ENCODE assay signal across 17 cellular contexts in genomic region chr11:95187730-95188129, GRCh38.
"Had no signal": no experiment of that assay in that cellular context is flagged by ENCODE, and none has a peak within 500 bp of the region (broad histone marks: within the 10 kb centered on the region; RNA-seq: fewer than 3 reads in every experiment).

No MANE protein-coding gene starts in this region.

- H3K27ac ChIP-seq: ascending aorta, breast epithelium, epithelial cell of prostate, heart left ventricle, right atrium auricular region, suprapubic skin, upper lobe of right lung had no signal

- DNase-seq: activated CD4-positive, alpha-beta T cell treated with anti-CD3 and anti-CD28 coated beads, Interleukin-2, amount 50 U/mL, for 48 hours; activated CD8-positive, alpha-beta memory T cell treated with anti-CD3 and anti-CD28 coated beads, Interleukin-2, amount 50 U/mL, for 4 hours; dermis blood vessel endothelial cell; heart left ventricle; occipital lobe; stimulated activated CD4-positive, alpha-beta T cell treated with anti-CD3 and anti-CD28 coated beads, Interleukin-4, amount 100 ng/mL, for 4 hours; stimulated activated CD8-positive, alpha-beta memory T cell treated with anti-CD3 and anti-CD28 coated beads, Interleukin-4, amount 100 ng/mL, for 48 hours; upper lobe of right lung had no signal

- H3K9me3 ChIP-seq: ascending aorta, breast epithelium, heart left ventricle, right atrium auricular region, suprapubic skin, upper lobe of right lung had no signal

- H3K27me3 Mint-ChIP-seq: progenitor cell of endocrine pancreas; stimulated activated naive CD8-positive, alpha-beta T cell treated with anti-CD3 and anti-CD28 coated beads, Interleukin-15, Interleukin-2, amounts not matched to agents 100 ng/mL and 50 ng/mL, for 24 hours had no signal

- ATAC-seq: heart left ventricle, upper lobe of right lung had no signal

- H3K4me1 ChIP-seq: ascending aorta, breast epithelium, heart left ventricle, right atrium auricular region, suprapubic skin, upper lobe of right lung had no signal

- H3K36me3 ChIP-seq: breast epithelium had no signal

- H3K27me3 ChIP-seq: ascending aorta, breast epithelium, heart left ventricle, right atrium auricular region, suprapubic skin, upper lobe of right lung had no signal

- H3K27ac Mint-ChIP-seq: progenitor cell of endocrine pancreas; stimulated activated naive CD8-positive, alpha-beta T cell treated with anti-CD3 and anti-CD28 coated beads, Interleukin-15, Interleukin-2, amounts not matched to agents 100 ng/mL and 50 ng/mL, for 24 hours; T-helper 1 cell treated with Interleukin-12 subunit alpha and Interleukin-12 subunit beta and Interleukin-4 antibody, amounts not matched to agents 30 μg/mL and 1 μg/mL, for 36 hours had no signal

- H3K4me3 Mint-ChIP-seq: nephron; stimulated activated naive CD8-positive, alpha-beta T cell treated with anti-CD3 and anti-CD28 coated beads, Interleukin-15, Interleukin-2, amounts not matched to agents 100 ng/mL and 50 ng/mL, for 24 hours; T-helper 1 cell treated with Interleukin-12 subunit alpha and Interleukin-12 subunit beta and Interleukin-4 antibody, amounts not matched to agents 30 μg/mL and 1 μg/mL, for 36 hours had no signal

- H3K9me3 Mint-ChIP-seq: nephron; stimulated activated naive CD8-positive, alpha-beta T cell treated with anti-CD3 and anti-CD28 coated beads, Interleukin-15, Interleukin-2, amounts not matched to agents 100 ng/mL and 50 ng/mL, for 24 hours; T-helper 1 cell treated with Interleukin-12 subunit alpha and Interleukin-12 subunit beta and Interleukin-4 antibody, amounts not matched to agents 30 μg/mL and 1 μg/mL, for 36 hours had no signal

- H3K4me3 ChIP-seq: ascending aorta, breast epithelium, heart left ventricle, right atrium auricular region, suprapubic skin, upper lobe of right lung had no signal
